Comparison of ENCODE assay signal across 2 cellular contexts in genomic region chr7:76371396-76371795, GRCh38.
TF ChIP-seq lines count a peak whose summit lies in the region.

No MANE protein-coding gene starts in this region.

TF ChIP-seq in A549, 52 proteins besides CTCF, POLR2A, EP300 and RAD21:
- TF ChIP-seq PHF8 (IDR thresholded peaks at IDR 0.05; ENCODE audit: borderline replicate concordance, low read depth) (no peak), RFX5 (IDR thresholded peaks at IDR 0.05) (no peak), KDM1A (IDR thresholded peaks at IDR 0.05; ENCODE audit: low read depth) (no peak), HDAC2 (IDR thresholded peaks at IDR 0.05) (no peak), RNF2 (IDR thresholded peaks at IDR 0.05; ENCODE audit: borderline replicate concordance, low read depth) (no peak), MAX (IDR thresholded peaks at IDR 0.05) (no peak), CBX8 (IDR thresholded peaks at IDR 0.05) (no peak), CBX2 (IDR thresholded peaks at IDR 0.05; ENCODE audit: borderline replicate concordance, low read depth) (no peak), MYC (IDR thresholded peaks at IDR 0.05; ENCODE audit: borderline replicate concordance, low read length) (no peak), SMC3 (IDR thresholded peaks at IDR 0.05) (no peak), FOXS1 (CRISPR knock-in tag; IDR thresholded peaks at IDR 0.05) (no peak), POLR2AphosphoS2 (conservative IDR thresholded peaks at IDR 0.05; ENCODE audit: low read length) (no peak)

TF ChIP-seq in K562, 482 proteins besides CTCF, POLR2A, EP300 and RAD21:
- TF ChIP-seq HMG20B (CRISPR knock-in tag; IDR thresholded peaks at IDR 0.05) (no peak), ZNF282 (CRISPR knock-in tag; IDR thresholded peaks at IDR 0.05) (no peak), NFE2 (IDR thresholded peaks at IDR 0.05; ENCODE audit: low read depth) (peak; percentile 66), MXD1 (CRISPR knock-in tag; IDR thresholded peaks at IDR 0.05; ENCODE audit: borderline replicate concordance, poor library complexity, severe bottlenecking) (no peak), ZNF316 (IDR thresholded peaks at IDR 0.05) (peak; percentile 8; the same call in 1 of the 2 replicates), SMARCC2 (IDR thresholded peaks at IDR 0.05; ENCODE audit: low read depth) (no peak), ZNF584 (CRISPR knock-in tag; IDR thresholded peaks at IDR 0.05; ENCODE audit: low read depth) (no peak), KLF6 (CRISPR knock-in tag; IDR thresholded peaks at IDR 0.05; ENCODE audit: borderline replicate concordance) (no peak), THRAP3 (IDR thresholded peaks at IDR 0.05; ENCODE audit: borderline replicate concordance) (no peak), MAFG (tag; conservative IDR thresholded peaks at IDR 0.05) (peak; percentile 63)
TF ChIP-seq in K562: peak in this region for 3.
